Comparison of ENCODE assay signal across 22 cellular contexts in genomic region chr7:13878154-13878553, GRCh38.
"Had no signal": no experiment of that assay in that cellular context is flagged by ENCODE, and none has a peak within 500 bp of the region (broad histone marks: within the 10 kb centered on the region; RNA-seq: fewer than 3 reads in every experiment).

No MANE protein-coding gene starts in this region.

- H3K27ac Mint-ChIP-seq: memory B cell; naive thymus-derived CD4-positive, alpha-beta T cell had no signal

- H3K27ac ChIP-seq: coronary artery, dorsolateral prefrontal cortex, esophagus muscularis mucosa, foreskin keratinocyte, gastroesophageal sphincter, heart left ventricle, hepatocyte, left lung, lower lobe of right lung had no signal

- H3K79me2 ChIP-seq: hepatocyte had no signal

- H2AFZ ChIP-seq: hepatocyte had no signal

- H3K36me3 Mint-ChIP-seq: memory B cell; naive thymus-derived CD4-positive, alpha-beta T cell had no signal

- H3K27me3 ChIP-seq: dorsolateral prefrontal cortex, esophagus muscularis mucosa, foreskin keratinocyte, gastroesophageal sphincter, heart left ventricle, hepatocyte, left lung had no signal

- FAIRE-seq: endothelial cell of umbilical vein, frontal cortex, islet of Langerhans had no signal

- H3K4me1 Mint-ChIP-seq: memory B cell; naive thymus-derived CD4-positive, alpha-beta T cell had no signal

- DNase-seq: dermis blood vessel endothelial cell; dorsolateral prefrontal cortex; effector CD4-positive, alpha-beta T cell; effector memory CD4-positive, alpha-beta T cell; foreskin keratinocyte; heart left ventricle; hypothalamus; left cardiac atrium; left lung; left ventricle myocardium superior; lower lobe of right lung; mesendoderm; midbrain; naive thymus-derived CD4-positive, alpha-beta T cell had no signal

- H3K4me1 ChIP-seq: gastroesophageal sphincter, heart left ventricle, left lung, lower lobe of right lung had no signal

- H3K4me2 ChIP-seq: hepatocyte had no signal

- H3K27me3 Mint-ChIP-seq: memory B cell; naive thymus-derived CD4-positive, alpha-beta T cell had no signal

- H3K4me3 Mint-ChIP-seq: memory B cell; naive thymus-derived CD4-positive, alpha-beta T cell had no signal

- H3K9me3 ChIP-seq: esophagus muscularis mucosa, gastroesophageal sphincter, heart left ventricle, left lung, lower lobe of right lung had no signal

- H3K4me3 ChIP-seq: coronary artery, dorsolateral prefrontal cortex, esophagus muscularis mucosa, gastroesophageal sphincter, heart left ventricle, hepatocyte, left lung, lower lobe of right lung had no signal

- H3K36me3 ChIP-seq: esophagus muscularis mucosa, gastroesophageal sphincter, heart left ventricle, left lung, lower lobe of right lung had no signal
